ENCODE assay signal across 1 cellular context in genomic region chr5:111550282-111551020, GRCh38.
TF ChIP-seq lines count a peak whose summit lies in the region.

No MANE protein-coding gene starts in this region.

TF ChIP-seq in IMR-90, 13 proteins besides CTCF, POLR2A, EP300 and RAD21:
- TF ChIP-seq SMC3 (IDR thresholded peaks at IDR 0.05; ENCODE audit: low read depth, low read length) (peak; percentile 92), NFE2L2 (IDR thresholded peaks at IDR 0.05; ENCODE audit: low read depth, low read length) (no peak), RCOR1 (IDR thresholded peaks at IDR 0.05; ENCODE audit: insufficient replicate concordance, low read length) (peak; percentile 16), MAFK (IDR thresholded peaks at IDR 0.05; ENCODE audit: low read depth, low read length) (no peak), ELK1 (IDR thresholded peaks at IDR 0.05; ENCODE audit: borderline replicate concordance, low read depth, low read length) (no peak), MAZ (IDR thresholded peaks at IDR 0.05; ENCODE audit: borderline replicate concordance, low read depth, low read length) (no peak; the same call in 1 of the 2 replicates), CEBPB (IDR thresholded peaks at IDR 0.05; ENCODE audit: low read depth, low read length) (peak; percentile 89), CHD1 (IDR thresholded peaks at IDR 0.05; ENCODE audit: low read depth, low read length) (no peak), RFX5 (IDR thresholded peaks at IDR 0.05; ENCODE audit: low read depth, low read length) (no peak), BHLHE40 (IDR thresholded peaks at IDR 0.05; ENCODE audit: low read depth, low read length) (no peak), FOS (IDR thresholded peaks at IDR 0.05; ENCODE audit: low read depth, low read length) (peak; percentile 74)
